ENCODE assay signal across 1 cellular context in the genomic region with DNA sequence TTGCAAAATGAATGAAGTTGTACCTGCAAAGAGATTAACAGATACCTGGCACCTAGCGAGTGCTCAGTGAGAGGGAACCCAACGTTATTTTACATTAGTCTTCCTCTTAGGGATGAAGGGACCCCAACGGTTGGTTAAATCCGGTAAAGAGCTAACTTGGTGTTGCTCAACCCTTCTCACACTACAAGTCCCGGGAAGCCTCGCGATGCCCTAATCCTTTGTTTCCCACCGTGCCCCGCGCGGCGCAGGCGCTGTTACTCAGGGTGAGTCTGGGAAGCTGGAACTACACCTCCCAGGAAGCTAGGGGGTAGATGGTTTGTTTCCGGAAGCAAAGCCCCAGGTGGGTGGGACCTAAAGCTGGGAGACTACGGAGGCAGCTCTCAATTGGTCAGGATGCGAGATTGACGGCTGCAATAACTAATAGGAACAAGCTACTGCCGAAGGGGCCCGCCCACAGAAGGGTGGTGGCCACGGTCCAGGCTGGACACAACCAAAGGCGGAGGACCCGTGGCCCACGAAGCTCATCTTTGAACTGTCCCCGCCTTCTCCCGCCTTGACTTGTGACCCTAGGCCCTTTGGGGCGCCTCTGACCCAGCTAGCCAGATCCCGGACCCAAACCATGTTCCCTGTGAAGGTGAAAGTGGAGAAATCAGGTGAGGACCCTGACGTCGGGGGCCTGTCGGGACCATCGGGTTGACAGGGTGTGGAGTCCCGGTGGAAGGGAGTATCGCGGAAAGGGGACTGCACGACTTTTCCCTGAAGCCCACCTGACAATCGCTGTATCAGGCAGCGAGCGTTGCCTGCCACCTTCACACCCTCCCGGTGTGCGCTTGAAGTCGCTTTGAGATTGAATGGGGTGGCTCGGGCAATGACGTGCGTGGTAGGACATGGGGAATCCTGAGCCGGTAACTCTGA.
TF ChIP-seq lines count a peak whose summit lies in the region.

A gene with protein sequence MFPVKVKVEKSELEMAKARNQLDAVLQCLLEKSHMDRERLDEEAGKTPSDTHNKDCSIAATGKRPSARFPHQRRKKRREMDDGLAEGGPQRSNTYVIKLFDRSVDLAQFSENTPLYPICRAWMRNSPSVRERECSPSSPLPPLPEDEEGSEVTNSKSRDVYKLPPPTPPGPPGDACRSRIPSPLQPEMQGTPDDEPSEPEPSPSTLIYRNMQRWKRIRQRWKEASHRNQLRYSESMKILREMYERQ (plus strand): TSS at position 471 of the 915 bp plus-strand sequence. CDS start 149 bp downstream, at position 620.

TF ChIP-seq in H1, 55 proteins besides CTCF, POLR2A, EP300 and RAD21 (continued from another document):
- TF ChIP-seq HDAC2 (IDR thresholded peaks at IDR 0.05; ENCODE audit: borderline replicate concordance in 1 of 2, low read depth in 2 of 2, low read length in 2 of 2) (peak in 1 of 2 experiments; percentile 82; a peak in 2 of 4 replicates), JUND (IDR thresholded peaks at IDR 0.05; ENCODE audit: low read length) (no peak), SIN3A (conservative IDR thresholded peaks at IDR 0.05 in 1 of 2, IDR thresholded peaks at IDR 0.05 in 1 of 2; ENCODE audit: low read depth in 1 of 2, low read length in 2 of 2) (peak; percentile 48; a peak in 1 of 4 replicates), TEAD4 (IDR thresholded peaks at IDR 0.05; ENCODE audit: low read depth, low read length) (no peak), CHD2 (IDR thresholded peaks at IDR 0.05; ENCODE audit: low read length) (peak; percentile 96), EGR1 (IDR thresholded peaks at IDR 0.05; ENCODE audit: borderline replicate concordance, low read depth, low read length) (no peak), KDM4A (IDR thresholded peaks at IDR 0.05; ENCODE audit: low read depth, low read length, severe bottlenecking) (peak; percentile 48), SIX5 (IDR thresholded peaks at IDR 0.05; ENCODE audit: low read depth, low read length) (peak; percentile 91), FOSL1 (IDR thresholded peaks at IDR 0.05; ENCODE audit: insufficient read depth, low read depth, low read length) (no peak), TAF7 (optimal IDR thresholded peaks at IDR 0.05; ENCODE audit: borderline replicate concordance, low read depth, low read length) (no peak), KDM1A (IDR thresholded peaks at IDR 0.05; ENCODE audit: borderline replicate concordance, low read length) (no peak), POU5F1 (IDR thresholded peaks at IDR 0.05; ENCODE audit: low read depth, low read length) (no peak), YY1 (IDR thresholded peaks at IDR 0.05; ENCODE audit: low read depth, low read length) (no peak), BCL11A (IDR thresholded peaks at IDR 0.05; ENCODE audit: low read depth in 2 of 2, low read length in 2 of 2) (no peak), EZH2 (IDR thresholded peaks at IDR 0.05; ENCODE audit: low read depth, low read length, severe bottlenecking) (no peak), NRF1 (IDR thresholded peaks at IDR 0.05; ENCODE audit: low read depth, low read length) (peak; percentile 75), SP2 (IDR thresholded peaks at IDR 0.05; ENCODE audit: low read length) (peak; percentile 87), PHF8 (conservative IDR thresholded peaks at IDR 0.05; ENCODE audit: low read depth, low read length) (peak; percentile 37; the same call in 1 of the 2 replicates), ASH2L (IDR thresholded peaks at IDR 0.05; ENCODE audit: low read length) (peak; percentile 52), CREB1 (IDR thresholded peaks at IDR 0.05) (peak; percentile 72), JUN (IDR thresholded peaks at IDR 0.05; ENCODE audit: low read depth, low read length) (no peak), TCF12 (IDR thresholded peaks at IDR 0.05; ENCODE audit: low read depth, low read length) (no peak), SP4 (IDR thresholded peaks at IDR 0.05; ENCODE audit: low read length) (peak; percentile 94; the same call in 1 of the 2 replicates), RNF2 (IDR thresholded peaks at IDR 0.05; ENCODE audit: borderline replicate concordance, low read depth, low read length, missing control alignments, poor library complexity, severe bottlenecking) (no peak), SIRT6 (IDR thresholded peaks at IDR 0.05; ENCODE audit: low read length) (no peak), RXRA (IDR thresholded peaks at IDR 0.05; ENCODE audit: insufficient read depth, low read depth, low read length) (no peak), RBBP5 (IDR thresholded peaks at IDR 0.05; ENCODE audit: borderline replicate concordance, low read depth, low read length) (no peak), SRF (IDR thresholded peaks at IDR 0.05; ENCODE audit: low read depth, low read length) (no peak), CBX5 (IDR thresholded peaks at IDR 0.05; ENCODE audit: low read depth, low read length) (no peak), BACH1 (IDR thresholded peaks at IDR 0.05; ENCODE audit: low read length) (0 out of 2 replicates have a peak, but pooled peaks have one; percentile 8), MAFK (IDR thresholded peaks at IDR 0.05; ENCODE audit: low read depth, low read length) (no peak), TBP (IDR thresholded peaks at IDR 0.05; ENCODE audit: low read depth, low read length) (peak; percentile 65)
- TF ChIP-seq, protein P1, sequence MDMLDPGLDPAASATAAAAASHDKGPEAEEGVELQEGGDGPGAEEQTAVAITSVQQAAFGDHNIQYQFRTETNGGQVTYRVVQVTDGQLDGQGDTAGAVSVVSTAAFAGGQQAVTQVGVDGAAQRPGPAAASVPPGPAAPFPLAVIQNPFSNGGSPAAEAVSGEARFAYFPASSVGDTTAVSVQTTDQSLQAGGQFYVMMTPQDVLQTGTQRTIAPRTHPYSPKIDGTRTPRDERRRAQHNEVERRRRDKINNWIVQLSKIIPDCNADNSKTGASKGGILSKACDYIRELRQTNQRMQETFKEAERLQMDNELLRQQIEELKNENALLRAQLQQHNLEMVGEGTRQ (IDR thresholded peaks at IDR 0.05; ENCODE audit: low read length) = no peak
- TF ChIP-seq, protein P2, sequence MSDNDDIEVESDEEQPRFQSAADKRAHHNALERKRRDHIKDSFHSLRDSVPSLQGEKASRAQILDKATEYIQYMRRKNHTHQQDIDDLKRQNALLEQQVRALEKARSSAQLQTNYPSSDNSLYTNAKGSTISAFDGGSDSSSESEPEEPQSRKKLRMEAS (IDR thresholded peaks at IDR 0.05) = no peak
- TF ChIP-seq, protein P3, sequence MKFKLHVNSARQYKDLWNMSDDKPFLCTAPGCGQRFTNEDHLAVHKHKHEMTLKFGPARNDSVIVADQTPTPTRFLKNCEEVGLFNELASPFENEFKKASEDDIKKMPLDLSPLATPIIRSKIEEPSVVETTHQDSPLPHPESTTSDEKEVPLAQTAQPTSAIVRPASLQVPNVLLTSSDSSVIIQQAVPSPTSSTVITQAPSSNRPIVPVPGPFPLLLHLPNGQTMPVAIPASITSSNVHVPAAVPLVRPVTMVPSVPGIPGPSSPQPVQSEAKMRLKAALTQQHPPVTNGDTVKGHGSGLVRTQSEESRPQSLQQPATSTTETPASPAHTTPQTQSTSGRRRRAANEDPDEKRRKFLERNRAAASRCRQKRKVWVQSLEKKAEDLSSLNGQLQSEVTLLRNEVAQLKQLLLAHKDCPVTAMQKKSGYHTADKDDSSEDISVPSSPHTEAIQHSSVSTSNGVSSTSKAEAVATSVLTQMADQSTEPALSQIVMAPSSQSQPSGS (IDR thresholded peaks at IDR 0.05; ENCODE audit: low read length) = no peak
- TF ChIP-seq, protein P4, sequence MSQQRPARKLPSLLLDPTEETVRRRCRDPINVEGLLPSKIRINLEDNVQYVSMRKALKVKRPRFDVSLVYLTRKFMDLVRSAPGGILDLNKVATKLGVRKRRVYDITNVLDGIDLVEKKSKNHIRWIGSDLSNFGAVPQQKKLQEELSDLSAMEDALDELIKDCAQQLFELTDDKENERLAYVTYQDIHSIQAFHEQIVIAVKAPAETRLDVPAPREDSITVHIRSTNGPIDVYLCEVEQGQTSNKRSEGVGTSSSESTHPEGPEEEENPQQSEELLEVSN (IDR thresholded peaks at IDR 0.05) = no peak
- TF ChIP-seq, protein P5, sequence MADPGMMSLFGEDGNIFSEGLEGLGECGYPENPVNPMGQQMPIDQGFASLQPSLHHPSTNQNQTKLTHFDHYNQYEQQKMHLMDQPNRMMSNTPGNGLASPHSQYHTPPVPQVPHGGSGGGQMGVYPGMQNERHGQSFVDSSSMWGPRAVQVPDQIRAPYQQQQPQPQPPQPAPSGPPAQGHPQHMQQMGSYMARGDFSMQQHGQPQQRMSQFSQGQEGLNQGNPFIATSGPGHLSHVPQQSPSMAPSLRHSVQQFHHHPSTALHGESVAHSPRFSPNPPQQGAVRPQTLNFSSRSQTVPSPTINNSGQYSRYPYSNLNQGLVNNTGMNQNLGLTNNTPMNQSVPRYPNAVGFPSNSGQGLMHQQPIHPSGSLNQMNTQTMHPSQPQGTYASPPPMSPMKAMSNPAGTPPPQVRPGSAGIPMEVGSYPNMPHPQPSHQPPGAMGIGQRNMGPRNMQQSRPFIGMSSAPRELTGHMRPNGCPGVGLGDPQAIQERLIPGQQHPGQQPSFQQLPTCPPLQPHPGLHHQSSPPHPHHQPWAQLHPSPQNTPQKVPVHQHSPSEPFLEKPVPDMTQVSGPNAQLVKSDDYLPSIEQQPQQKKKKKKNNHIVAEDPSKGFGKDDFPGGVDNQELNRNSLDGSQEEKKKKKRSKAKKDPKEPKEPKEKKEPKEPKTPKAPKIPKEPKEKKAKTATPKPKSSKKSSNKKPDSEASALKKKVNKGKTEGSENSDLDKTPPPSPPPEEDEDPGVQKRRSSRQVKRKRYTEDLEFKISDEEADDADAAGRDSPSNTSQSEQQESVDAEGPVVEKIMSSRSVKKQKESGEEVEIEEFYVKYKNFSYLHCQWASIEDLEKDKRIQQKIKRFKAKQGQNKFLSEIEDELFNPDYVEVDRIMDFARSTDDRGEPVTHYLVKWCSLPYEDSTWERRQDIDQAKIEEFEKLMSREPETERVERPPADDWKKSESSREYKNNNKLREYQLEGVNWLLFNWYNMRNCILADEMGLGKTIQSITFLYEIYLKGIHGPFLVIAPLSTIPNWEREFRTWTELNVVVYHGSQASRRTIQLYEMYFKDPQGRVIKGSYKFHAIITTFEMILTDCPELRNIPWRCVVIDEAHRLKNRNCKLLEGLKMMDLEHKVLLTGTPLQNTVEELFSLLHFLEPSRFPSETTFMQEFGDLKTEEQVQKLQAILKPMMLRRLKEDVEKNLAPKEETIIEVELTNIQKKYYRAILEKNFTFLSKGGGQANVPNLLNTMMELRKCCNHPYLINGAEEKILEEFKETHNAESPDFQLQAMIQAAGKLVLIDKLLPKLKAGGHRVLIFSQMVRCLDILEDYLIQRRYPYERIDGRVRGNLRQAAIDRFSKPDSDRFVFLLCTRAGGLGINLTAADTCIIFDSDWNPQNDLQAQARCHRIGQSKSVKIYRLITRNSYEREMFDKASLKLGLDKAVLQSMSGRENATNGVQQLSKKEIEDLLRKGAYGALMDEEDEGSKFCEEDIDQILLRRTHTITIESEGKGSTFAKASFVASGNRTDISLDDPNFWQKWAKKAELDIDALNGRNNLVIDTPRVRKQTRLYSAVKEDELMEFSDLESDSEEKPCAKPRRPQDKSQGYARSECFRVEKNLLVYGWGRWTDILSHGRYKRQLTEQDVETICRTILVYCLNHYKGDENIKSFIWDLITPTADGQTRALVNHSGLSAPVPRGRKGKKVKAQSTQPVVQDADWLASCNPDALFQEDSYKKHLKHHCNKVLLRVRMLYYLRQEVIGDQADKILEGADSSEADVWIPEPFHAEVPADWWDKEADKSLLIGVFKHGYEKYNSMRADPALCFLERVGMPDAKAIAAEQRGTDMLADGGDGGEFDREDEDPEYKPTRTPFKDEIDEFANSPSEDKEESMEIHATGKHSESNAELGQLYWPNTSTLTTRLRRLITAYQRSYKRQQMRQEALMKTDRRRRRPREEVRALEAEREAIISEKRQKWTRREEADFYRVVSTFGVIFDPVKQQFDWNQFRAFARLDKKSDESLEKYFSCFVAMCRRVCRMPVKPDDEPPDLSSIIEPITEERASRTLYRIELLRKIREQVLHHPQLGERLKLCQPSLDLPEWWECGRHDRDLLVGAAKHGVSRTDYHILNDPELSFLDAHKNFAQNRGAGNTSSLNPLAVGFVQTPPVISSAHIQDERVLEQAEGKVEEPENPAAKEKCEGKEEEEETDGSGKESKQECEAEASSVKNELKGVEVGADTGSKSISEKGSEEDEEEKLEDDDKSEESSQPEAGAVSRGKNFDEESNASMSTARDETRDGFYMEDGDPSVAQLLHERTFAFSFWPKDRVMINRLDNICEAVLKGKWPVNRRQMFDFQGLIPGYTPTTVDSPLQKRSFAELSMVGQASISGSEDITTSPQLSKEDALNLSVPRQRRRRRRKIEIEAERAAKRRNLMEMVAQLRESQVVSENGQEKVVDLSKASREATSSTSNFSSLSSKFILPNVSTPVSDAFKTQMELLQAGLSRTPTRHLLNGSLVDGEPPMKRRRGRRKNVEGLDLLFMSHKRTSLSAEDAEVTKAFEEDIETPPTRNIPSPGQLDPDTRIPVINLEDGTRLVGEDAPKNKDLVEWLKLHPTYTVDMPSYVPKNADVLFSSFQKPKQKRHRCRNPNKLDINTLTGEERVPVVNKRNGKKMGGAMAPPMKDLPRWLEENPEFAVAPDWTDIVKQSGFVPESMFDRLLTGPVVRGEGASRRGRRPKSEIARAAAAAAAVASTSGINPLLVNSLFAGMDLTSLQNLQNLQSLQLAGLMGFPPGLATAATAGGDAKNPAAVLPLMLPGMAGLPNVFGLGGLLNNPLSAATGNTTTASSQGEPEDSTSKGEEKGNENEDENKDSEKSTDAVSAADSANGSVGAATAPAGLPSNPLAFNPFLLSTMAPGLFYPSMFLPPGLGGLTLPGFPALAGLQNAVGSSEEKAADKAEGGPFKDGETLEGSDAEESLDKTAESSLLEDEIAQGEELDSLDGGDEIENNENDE (IDR thresholded peaks at IDR 0.05; ENCODE audit: insufficient replicate concordance, low read length) = no peak
- TF ChIP-seq, protein P6, sequence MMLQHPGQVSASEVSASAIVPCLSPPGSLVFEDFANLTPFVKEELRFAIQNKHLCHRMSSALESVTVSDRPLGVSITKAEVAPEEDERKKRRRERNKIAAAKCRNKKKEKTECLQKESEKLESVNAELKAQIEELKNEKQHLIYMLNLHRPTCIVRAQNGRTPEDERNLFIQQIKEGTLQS (IDR thresholded peaks at IDR 0.05; ENCODE audit: insufficient read depth, low read depth, low read length) = no peak
